Comparison of ENCODE assay signal across 23 cellular contexts in genomic region chr12:27572486-27573255, GRCh38. TPM values are rescaled to one million over a fixed set of nuclear protein-coding genes. Genes with fewer than 3 reads are reported as not detected.
DNase-seq lines count a peak whose midpoint lies in the region; ATAC-seq and TF ChIP-seq lines count a peak whose summit lies in the region.
"Had no signal": no experiment of that assay in that cellular context is flagged by ENCODE, and none has a peak within 500 bp of the region (broad histone marks: within the 10 kb centered on the region; RNA-seq: fewer than 3 reads in every experiment).

No MANE protein-coding gene starts in this region.

- peak overlapping the region; percentile 99 for H3K27ac Mint-ChIP-seq in HFFc6
- H3K27ac Mint-ChIP-seq: activated T-cell treated with anti-CD3 and anti-CD28 coated beads, Interleukin-2, amount 50 U/mL, for 72 hours; natural killer cell had no signal

- in situ Hi-C loops in astrocyte of the spinal cord (cut with HindIII; ENCODE audit: low sequenced_read_pairs) (no loop called here), G401 (cut with HindIII; ENCODE audit: low sequenced_read_pairs) (no loop called here)

- H3K4me2 ChIP-seq in skeletal muscle satellite cell (ENCODE audit: low read length) = peak overlapping the region; percentile 12
- H3K4me2 ChIP-seq in hepatocyte = no peak overlapping the region

- H3K27me3 Mint-ChIP-seq in HFFc6 (ENCODE audit: insufficient read depth) = no peaks in the 10 kb centered on the region

- no peak for ATAC-seq in GM21360 (IDR thresholded peaks at IDR 0.05; ENCODE audit: unreplicated experiment)
- ATAC-seq: gastrocnemius medialis, GM12878, natural killer cell had no signal

- H3K4me3 ChIP-seq in astrocyte of the spinal cord (ENCODE audit: low read depth, low read length) (no peak overlapping the region), foreskin fibroblast (ENCODE audit: low read depth in 1 of 2, low read length in 2 of 2) (no peak overlapping the region), skeletal muscle satellite cell (ENCODE audit: low read length) (no peak overlapping the region), hepatocyte (no peak overlapping the region)
- H3K4me3 ChIP-seq: gastrocnemius medialis, GM12878, HAP-1, lung, SJCRH30, spleen had no signal

- H3K9me2 ChIP-seq in hepatocyte (replicated peaks; ENCODE audit: insufficient read depth) = no peaks in the 10 kb centered on the region

- H3K4me3 Mint-ChIP-seq in HFFc6 = peak overlapping the region; percentile 27; the same call in 1 of the 2 replicates
- H3K4me3 Mint-ChIP-seq: activated T-cell treated with anti-CD3 and anti-CD28 coated beads, Interleukin-2, amount 50 U/mL, for 72 hours; central memory CD8-positive, alpha-beta T cell; natural killer cell had no signal

- DNase-seq in HFFc6 (peak; percentile 21), astrocyte of the spinal cord (ENCODE audit: low read depth, low spot score) (peak; percentile 57), foreskin fibroblast (peak; percentile 60 to 74), hepatocyte (ENCODE audit: low spot score) (no peak), G401 (ENCODE audit: low spot score) (no peak)
- DNase-seq: activated CD4-positive, CD25-positive, alpha-beta regulatory T cell; activated CD8-positive, alpha-beta memory T cell treated with anti-CD3 and anti-CD28 coated beads for 24 hours; activated T-cell treated with anti-CD3 and anti-CD28 coated beads, Interleukin-2, amount 50 U/mL, for 72 hours; effector memory CD4-positive, alpha-beta T cell; gastrocnemius medialis; GF-D8; natural killer cell; NCI-H1436 treated with DMSO at 0.1 percent for 48 hours; NCI-H2171 treated with DMSO at 0.1 percent for 48 hours; OCI-M1; SJCRH30; spleen had no signal

- H2AFZ ChIP-seq in hepatocyte = no peak overlapping the region

- H3K27me3 ChIP-seq in skeletal muscle satellite cell (ENCODE audit: control insufficient read depth, insufficient read depth, low read length) (no peaks in the 10 kb centered on the region), hepatocyte (no peaks in the 10 kb centered on the region)
- H3K27me3 ChIP-seq: gastrocnemius medialis, SJCRH30, spleen had no signal

- TF ChIP-seq CTCF in HFFc6 (IDR thresholded peaks at IDR 0.05) (no peak), astrocyte of the spinal cord (IDR thresholded peaks at IDR 0.05; ENCODE audit: low read depth, low read length) (no peak), foreskin fibroblast (IDR thresholded peaks at IDR 0.05; ENCODE audit: low read depth, low read length) (no peak), hepatocyte (IDR thresholded peaks at IDR 0.05; ENCODE audit: poor library complexity) (no peak)

- H3K4me1 ChIP-seq in skeletal muscle satellite cell (ENCODE audit: control insufficient read depth, insufficient read depth, low read length) = peaks cover 78% of the 10 kb centered on the region
- H3K4me1 ChIP-seq in hepatocyte (ENCODE audit: insufficient read depth) = no peaks in the 10 kb centered on the region

- peak overlapping the region; percentile 72 for H3K9ac ChIP-seq in skeletal muscle satellite cell (ENCODE audit: low read depth, low read length)

- H3K36me3 ChIP-seq in skeletal muscle satellite cell (ENCODE audit: insufficient read depth, low read length) = no peaks in the 10 kb centered on the region
- H3K36me3 ChIP-seq in hepatocyte (replicated peaks; ENCODE audit: insufficient read depth, low read depth) = no peaks in the 10 kb centered on the region
- H3K36me3 ChIP-seq: gastrocnemius medialis, HAP-1, SJCRH30, spleen had no signal

- peaks cover 12% of the 10 kb centered on the region for H3K36me3 Mint-ChIP-seq in HFFc6 (ENCODE audit: low read depth)
- H3K36me3 Mint-ChIP-seq: natural killer cell had no signal

- H3K27ac ChIP-seq in hepatocyte = no peak overlapping the region
- H3K27ac ChIP-seq: SJCRH30, spleen had no signal

- peaks cover 97% of the 10 kb centered on the region for H3K4me1 Mint-ChIP-seq in HFFc6 (ENCODE audit: low read depth)

- H3K9me3 Mint-ChIP-seq in HFFc6 = no peaks in the 10 kb centered on the region
- H3K9me3 Mint-ChIP-seq: activated T-cell treated with anti-CD3 and anti-CD28 coated beads, Interleukin-2, amount 50 U/mL, for 72 hours; central memory CD8-positive, alpha-beta T cell; natural killer cell had no signal

- no peaks in the 10 kb centered on the region for H3K9me3 ChIP-seq in skeletal muscle satellite cell (replicated peaks; ENCODE audit: low read length)
- no peaks in the 10 kb centered on the region for H3K9me3 ChIP-seq in hepatocyte (ENCODE audit: low read depth)
- H3K9me3 ChIP-seq: gastrocnemius medialis, HAP-1, SJCRH30, spleen had no signal

- peaks cover 53% of the 10 kb centered on the region for H3K79me2 ChIP-seq in hepatocyte

- 90% methylated on average over 2 of the region's 2 CpGs for WGBS in hepatocyte (ENCODE audit: low lambda C conversion rate, missing lambda C conversion rate)

- H4K20me1 ChIP-seq in hepatocyte (ENCODE audit: insufficient read depth, poor library complexity, severe bottlenecking) = no peaks in the 10 kb centered on the region

RNA-seq across cellular contexts. Expression of gene PPFIBP1, which starts 48.7 kb away (rescaled TPM):
- 100 to 1,000 TPM in 2 of 6 experiments, 10 to 100 TPM in 4; 79.1 to 104 (median 92.0) TPM for total RNA-seq in HFFc6 (2021; fragmentation: NEBNext Ultra II Directional; extraction: Animal tissue kit (Norgen Biotek cat#: 25700))
- 122 and 189 TPM in 2 replicates for total RNA-seq in skeletal muscle satellite cell (2012; rRNA removed)
- total RNA-seq in hepatocyte = 38.6 and 42.4 TPM in 2 replicates
- polyA plus RNA-seq in hepatocyte = 23.9 and 26.1 TPM in 2 replicates
- 27.1 and 43.4 TPM in 2 replicates for total RNA-seq in G401 (2014; rRNA removed; shearing (Covaris generic))

Comparison
In these comparisons a context has a peak if more than half of its experiments do, and no peak if none do; other contexts are left out.
1. DNase-seq: peak in HFFc6 (single experiment), astrocyte of the spinal cord (single experiment) and foreskin fibroblast (2 of 2); none in hepatocyte (single experiment) and G401 (single experiment).